In genomic region chr4:38948551-38948950, GRCh38 we compare ENCODE assay signal across 10 cellular contexts.
DNase-seq lines count a peak whose midpoint lies in the region; ATAC-seq and TF ChIP-seq lines count a peak whose summit lies in the region.
"Had no signal": no experiment of that assay in that cellular context is flagged by ENCODE, and none has a peak within 500 bp of the region (broad histone marks: within the 10 kb centered on the region; RNA-seq: fewer than 3 reads in every experiment).

No MANE protein-coding gene starts in this region.

- CTCF ChIA-PET in activated CD4-positive, alpha-beta memory T cell treated with anti-CD3 and anti-CD28 coated beads for 36 hours (lab: Charles Lee): interaction anchor here (0.7 to 2.4 kb wide), 8 partner anchors 10 to 100 kb away, joined by 3 to 13 read pairs (median 4); no protein-coding TSS in a partner anchor
- CTCF ChIA-PET in activated CD4-positive, alpha-beta memory T cell treated with anti-CD3 and anti-CD28 coated beads, Interleukin-2, amount 10 ng/mL, durations not matched to agents 7 days and 5 days (lab: Charles Lee): interaction anchor here (1.4 to 3.2 kb wide), 3 partner anchors 10 to 186 kb away, joined by 3 to 10 read pairs (median 6); no protein-coding TSS in a partner anchor

- no peaks in the 10 kb centered on the region for H3K4me1 ChIP-seq in left lung

- H3K36me3 Mint-ChIP-seq in activated CD4-positive, alpha-beta memory T cell treated with anti-CD3 and anti-CD28 coated beads for 36 hours: no peaks in the 10 kb centered on the region
- H3K36me3 Mint-ChIP-seq in activated CD4-positive, alpha-beta memory T cell treated with anti-CD3 and anti-CD28 coated beads, Interleukin-2, amount 10 ng/mL, durations not matched to agents 7 days and 5 days (ENCODE audit: low read depth): no peaks in the 10 kb centered on the region

- POLR2A ChIA-PET in activated CD4-positive, alpha-beta memory T cell treated with anti-CD3 and anti-CD28 coated beads for 36 hours (lab: Charles Lee): interaction anchor here (0.5 to 2.4 kb wide), 5 partner anchors 9 to 148 kb away, joined by 3 to 12 read pairs (median 5); no protein-coding TSS in a partner anchor
- POLR2A ChIA-PET in activated CD4-positive, alpha-beta memory T cell treated with anti-CD3 and anti-CD28 coated beads, Interleukin-2, amount 10 ng/mL, durations not matched to agents 7 days and 5 days (lab: Charles Lee): interaction anchor here (2.6 to 2.7 kb wide), 2 partner anchors 10 to 98 kb away, joined by 11 to 14 read pairs; no protein-coding TSS in a partner anchor

- intact Hi-C loops in activated CD4-positive, alpha-beta memory T cell treated with anti-CD3 and anti-CD28 coated beads for 36 hours (cut with micrococcal nuclease): no loop called here
- intact Hi-C loops in left lung (cut with DNase I): no loop called here

- peak overlapping the region; percentile 82 for H3K27ac Mint-ChIP-seq in activated CD4-positive, alpha-beta memory T cell treated with anti-CD3 and anti-CD28 coated beads for 36 hours
- H3K27ac Mint-ChIP-seq in activated CD4-positive, alpha-beta memory T cell treated with anti-CD3 and anti-CD28 coated beads, Interleukin-2, amount 10 ng/mL, durations not matched to agents 7 days and 5 days: no peak overlapping the region

- DNase-seq in activated CD4-positive, alpha-beta memory T cell treated with anti-CD3 and anti-CD28 coated beads for 36 hours: no peak
- no peak for DNase-seq in activated CD4-positive, alpha-beta memory T cell treated with anti-CD3 and anti-CD28 coated beads, Interleukin-2, amount 10 ng/mL, durations not matched to agents 7 days and 5 days
- DNase-seq in cardiac fibroblast (ENCODE audit: low read depth in 2 of 2) (peak; percentile 93 to 94), left lung (no peak), ureter (ENCODE audit: low spot score) (peak; percentile 59)
- no peak for DNase-seq in stimulated activated CD4-positive, alpha-beta T cell treated with anti-CD3 and anti-CD28 coated beads, Interleukin-4, amount 100 ng/mL, for 4 hours
- DNase-seq in stimulated activated naive CD4-positive, alpha-beta T cell (lab: John Stamatoyannopoulos, UW): no peak
- DNase-seq: NCI-H2081 treated with DMSO at 0.1 percent for 48 hours, upper lobe of left lung had no signal

- no peaks in the 10 kb centered on the region for H3K9me3 Mint-ChIP-seq in activated CD4-positive, alpha-beta memory T cell treated with anti-CD3 and anti-CD28 coated beads for 36 hours
- H3K9me3 Mint-ChIP-seq in activated CD4-positive, alpha-beta memory T cell treated with anti-CD3 and anti-CD28 coated beads, Interleukin-2, amount 10 ng/mL, durations not matched to agents 7 days and 5 days: no peaks in the 10 kb centered on the region

- H3K27ac ChIP-seq in left lung: no peak overlapping the region
- H3K27ac ChIP-seq: upper lobe of left lung had no signal

- TF ChIP-seq CTCF in cardiac fibroblast (IDR thresholded peaks at IDR 0.05; ENCODE audit: low read depth, low read length): no peak
- TF ChIP-seq CTCF in left lung (IDR thresholded peaks at IDR 0.05): no peak

- peaks cover 52% of the 10 kb centered on the region for H3K4me1 Mint-ChIP-seq in activated CD4-positive, alpha-beta memory T cell treated with anti-CD3 and anti-CD28 coated beads for 36 hours (ENCODE audit: low read depth)
- peaks cover 37% of the 10 kb centered on the region for H3K4me1 Mint-ChIP-seq in activated CD4-positive, alpha-beta memory T cell treated with anti-CD3 and anti-CD28 coated beads, Interleukin-2, amount 10 ng/mL, durations not matched to agents 7 days and 5 days

- ATAC-seq in left lung (peak; percentile 74), GM19395 (IDR thresholded peaks at IDR 0.05; ENCODE audit: unreplicated experiment) (no peak)

- no peaks in the 10 kb centered on the region for H3K27me3 ChIP-seq in left lung
- H3K27me3 ChIP-seq: upper lobe of left lung had no signal

- H3K27me3 Mint-ChIP-seq in activated CD4-positive, alpha-beta memory T cell treated with anti-CD3 and anti-CD28 coated beads for 36 hours: peaks cover under 1% of the 10 kb centered on the region
- no peaks in the 10 kb centered on the region for H3K27me3 Mint-ChIP-seq in activated CD4-positive, alpha-beta memory T cell treated with anti-CD3 and anti-CD28 coated beads, Interleukin-2, amount 10 ng/mL, durations not matched to agents 7 days and 5 days

- no peak overlapping the region for H3K4me3 Mint-ChIP-seq in activated CD4-positive, alpha-beta memory T cell treated with anti-CD3 and anti-CD28 coated beads for 36 hours
- H3K4me3 Mint-ChIP-seq in activated CD4-positive, alpha-beta memory T cell treated with anti-CD3 and anti-CD28 coated beads, Interleukin-2, amount 10 ng/mL, durations not matched to agents 7 days and 5 days: no peak overlapping the region

- H3K9me3 ChIP-seq in left lung: no peaks in the 10 kb centered on the region
- H3K9me3 ChIP-seq: upper lobe of left lung had no signal

- H3K36me3 ChIP-seq in left lung: peaks cover 0 to 18% of the 10 kb centered on the region in 2 donors

- no peak overlapping the region for H3K4me3 ChIP-seq in cardiac fibroblast (replicated peaks in 1 of 2; ENCODE audit: low read depth in 2 of 2, low read length in 2 of 2)
- H3K4me3 ChIP-seq in left lung: no peak overlapping the region
- H3K4me3 ChIP-seq: upper lobe of left lung had no signal

Comparison
In these comparisons a context has a peak if more than half of its experiments do, and no peak if none do; other contexts are left out.
1. DNase-seq: peak in cardiac fibroblast (2 of 2) and ureter (single experiment); none in activated CD4-positive, alpha-beta memory T cell treated with anti-CD3 and anti-CD28 coated beads for 36 hours (single experiment), activated CD4-positive, alpha-beta memory T cell treated with anti-CD3 and anti-CD28 coated beads, Interleukin-2, amount 10 ng/mL, durations not matched to agents 7 days and 5 days (single experiment), left lung (0 of 2), stimulated activated CD4-positive, alpha-beta T cell treated with anti-CD3 and anti-CD28 coated beads, Interleukin-4, amount 100 ng/mL, for 4 hours (0 of 2) and stimulated activated naive CD4-positive, alpha-beta T cell (0 of 6).